Comparison of ENCODE assay signal across 8 cellular contexts in the genomic region with DNA sequence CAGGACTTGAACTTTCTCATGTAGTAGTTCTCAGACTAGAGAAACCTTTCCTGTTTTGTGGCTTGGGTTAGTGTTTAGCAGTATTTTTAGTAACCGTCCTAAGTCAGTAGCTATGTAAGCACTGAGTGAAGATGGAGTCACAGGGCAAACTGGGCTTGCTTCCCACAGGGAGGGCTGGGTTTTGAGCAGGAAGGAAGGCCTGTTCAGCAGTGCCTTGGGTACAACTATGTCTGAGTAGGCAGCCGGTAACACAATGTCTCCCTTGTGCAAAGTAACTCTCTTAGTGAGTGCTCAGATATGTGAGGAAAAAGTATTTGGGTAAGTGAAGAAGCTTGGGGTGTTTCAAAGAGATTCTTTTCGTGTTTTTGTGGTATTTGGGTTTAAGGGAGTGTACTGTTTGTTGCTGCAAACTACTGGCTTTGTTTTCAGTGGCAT.
DNase-seq lines count a peak whose midpoint lies in the region; ATAC-seq and TF ChIP-seq lines count a peak whose summit lies in the region.

No MANE protein-coding gene starts in this region.

- H3K36me3 ChIP-seq in hepatocyte (replicated peaks; ENCODE audit: insufficient read depth, low read depth) = no peaks in the 10 kb centered on the region

- WGBS in hepatocyte (ENCODE audit: low lambda C conversion rate, missing lambda C conversion rate) = 45% methylated on average over 3 of the region's 3 CpGs

- H3K27ac Mint-ChIP-seq in activated CD4-positive, alpha-beta T cell treated with anti-CD3 and anti-CD28 coated beads, Interleukin-2, amount 10 ng/mL, durations not matched to agents 24 days and 14 days = peak overlapping the region; percentile 88

- no peak for TF ChIP-seq CTCF in astrocyte of the spinal cord (IDR thresholded peaks at IDR 0.05; ENCODE audit: low read depth, low read length)
- no peak for TF ChIP-seq CTCF in hepatocyte (IDR thresholded peaks at IDR 0.05; ENCODE audit: poor library complexity)

- no peak for ATAC-seq in GM18519 (IDR thresholded peaks at IDR 0.05; ENCODE audit: low FRiP score, unreplicated experiment)

- peaks cover 16% of the 10 kb centered on the region for H3K9me3 Mint-ChIP-seq in activated CD4-positive, alpha-beta T cell treated with anti-CD3 and anti-CD28 coated beads, Interleukin-2, amount 10 ng/mL, durations not matched to agents 24 days and 14 days

- peaks cover 19% of the 10 kb centered on the region for H3K4me1 Mint-ChIP-seq in activated CD4-positive, alpha-beta T cell treated with anti-CD3 and anti-CD28 coated beads, Interleukin-2, amount 10 ng/mL, durations not matched to agents 24 days and 14 days

- no peaks in the 10 kb centered on the region for H3K27me3 Mint-ChIP-seq in activated CD4-positive, alpha-beta T cell treated with anti-CD3 and anti-CD28 coated beads, Interleukin-2, amount 10 ng/mL, durations not matched to agents 24 days and 14 days

- no peaks in the 10 kb centered on the region for H3K9me3 ChIP-seq in hepatocyte (ENCODE audit: low read depth)

- H3K4me1 ChIP-seq in hepatocyte (ENCODE audit: insufficient read depth) = peaks cover 7% of the 10 kb centered on the region

- peak overlapping the region; percentile 20 for H2AFZ ChIP-seq in hepatocyte

- peak; percentile 65 for DNase-seq in activated CD4-positive, alpha-beta T cell treated with anti-CD3 and anti-CD28 coated beads, Interleukin-2, amount 10 ng/mL, durations not matched to agents 24 days and 14 days
- DNase-seq in activated CD4-positive, alpha-beta T cell treated with anti-CD3 and anti-CD28 coated beads, Interleukin-2, amount 50 U/mL, for 1 hour = no peak
- DNase-seq in M059J (ENCODE audit: low read depth) (peak; percentile 91), astrocyte of the spinal cord (ENCODE audit: low read depth, low spot score) (peak; percentile 97), hepatocyte (ENCODE audit: low spot score) (peak; percentile 68), pulmonary artery endothelial cell (ENCODE audit: low read depth, low spot score) (peak; percentile 89), GOT3 (lab: John Stamatoyannopoulos, UW) (no peak)

- in situ Hi-C loops in astrocyte of the spinal cord (cut with HindIII; ENCODE audit: low sequenced_read_pairs) = no loop called here

- H4K20me1 ChIP-seq in hepatocyte (ENCODE audit: insufficient read depth, poor library complexity, severe bottlenecking) = peaks cover 2% of the 10 kb centered on the region

- peaks cover 48% of the 10 kb centered on the region for H3K36me3 Mint-ChIP-seq in activated CD4-positive, alpha-beta T cell treated with anti-CD3 and anti-CD28 coated beads, Interleukin-2, amount 10 ng/mL, durations not matched to agents 24 days and 14 days (ENCODE audit: low read depth)

- H3K79me2 ChIP-seq in hepatocyte = peaks cover 20% of the 10 kb centered on the region

- no peaks in the 10 kb centered on the region for H3K9me2 ChIP-seq in hepatocyte (replicated peaks; ENCODE audit: insufficient read depth)

- H3K4me2 ChIP-seq in hepatocyte = peak overlapping the region; percentile 53

- intact Hi-C loops in activated CD4-positive, alpha-beta T cell treated with anti-CD3 and anti-CD28 coated beads, Interleukin-2, amount 10 ng/mL, durations not matched to agents 24 days and 14 days (cut with micrococcal nuclease) = no loop called here

- no peaks in the 10 kb centered on the region for H3K27me3 ChIP-seq in hepatocyte

- peak overlapping the region; percentile 76 for H3K27ac ChIP-seq in hepatocyte

- peak overlapping the region; percentile 1 for H3K4me3 ChIP-seq in astrocyte of the spinal cord (ENCODE audit: low read depth, low read length)
- H3K4me3 ChIP-seq in hepatocyte = no peak overlapping the region

- peak overlapping the region; percentile 62 for H3K4me3 Mint-ChIP-seq in activated CD4-positive, alpha-beta T cell treated with anti-CD3 and anti-CD28 coated beads, Interleukin-2, amount 10 ng/mL, durations not matched to agents 24 days and 14 days

Comparison
In these comparisons a context has a peak if more than half of its experiments do, and no peak if none do; other contexts are left out.
1. DNase-seq: peak in activated CD4-positive, alpha-beta T cell treated with anti-CD3 and anti-CD28 coated beads, Interleukin-2, amount 10 ng/mL, durations not matched to agents 24 days and 14 days (single experiment), M059J (single experiment), astrocyte of the spinal cord (single experiment), hepatocyte (single experiment) and pulmonary artery endothelial cell (single experiment); none in activated CD4-positive, alpha-beta T cell treated with anti-CD3 and anti-CD28 coated beads, Interleukin-2, amount 50 U/mL, for 1 hour (single experiment) and GOT3 (single experiment).